Comparison of ENCODE assay signal across 12 cellular contexts in the genomic region with DNA sequence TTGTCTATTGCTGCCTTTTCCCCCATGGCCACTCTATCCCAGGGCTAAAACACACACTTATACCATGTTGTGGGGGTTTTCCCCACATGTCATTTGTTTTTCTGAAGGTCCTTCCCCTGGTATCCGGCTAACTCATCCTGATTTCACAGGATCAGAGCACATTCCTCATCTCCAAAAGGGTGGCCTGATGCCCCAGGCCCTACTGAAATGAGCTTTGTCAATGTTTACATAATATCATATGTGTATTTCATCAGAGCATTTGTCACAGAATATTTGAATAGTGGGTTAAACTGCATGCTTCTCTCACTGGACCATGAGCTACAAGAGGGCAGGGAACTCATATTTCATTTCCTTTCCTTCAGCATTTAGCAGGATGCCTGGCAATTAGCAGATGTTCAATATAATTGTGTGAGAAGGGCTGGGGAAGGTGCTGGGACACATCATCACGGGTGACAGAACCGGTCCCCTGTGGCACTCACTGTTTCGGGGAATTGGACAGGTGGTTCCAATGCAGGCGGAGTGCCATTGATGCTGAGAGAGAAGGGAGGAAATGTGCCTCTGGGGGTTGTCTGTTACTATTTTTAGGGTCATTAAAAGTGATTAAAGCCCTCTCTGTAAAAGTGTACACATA. TPM values are rescaled to one million over a fixed set of nuclear protein-coding genes. Genes with fewer than 3 reads are reported as not detected.
DNase-seq lines count a peak whose midpoint lies in the region; ATAC-seq and TF ChIP-seq lines count a peak whose summit lies in the region.
"Had no signal": no experiment of that assay in that cellular context is flagged by ENCODE, and none has a peak within 500 bp of the region (broad histone marks: within the 10 kb centered on the region; RNA-seq: fewer than 3 reads in every experiment).

No MANE protein-coding gene starts in this region.

- H3K27me3 ChIP-seq in ACC112 (ENCODE audit: insufficient read depth, low read length) (no peaks in the 10 kb centered on the region), uterus (no peaks in the 10 kb centered on the region)
- H3K27me3 ChIP-seq: dorsolateral prefrontal cortex had no signal

- no peak for ATAC-seq in GM18907 (IDR thresholded peaks at IDR 0.05; ENCODE audit: unreplicated experiment)

- TF ChIP-seq POLR2A in uterus (IDR thresholded peaks at IDR 0.05): no peak

- peak; percentile 92 for DNase-seq in HCEC 1CT
- DNase-seq in SK-N-MC (ENCODE audit: low read depth, low spot score): no peak
- DNase-seq in fibroblast of villous mesenchyme (ENCODE audit: low read depth): peak; percentile 85
- DNase-seq in MV-4-11 (lab: John Stamatoyannopoulos, UW): no peak
- DNase-seq in uterus: no peak
- no peak for DNase-seq in NK-92 treated with Interleukin-12 subunit alpha and Interleukin-12 subunit beta, amount 100 ng/mL, for 24 hours (lab: John Stamatoyannopoulos, UW)
- DNase-seq: CD8-positive, alpha-beta memory T cell; dorsolateral prefrontal cortex; NCI-H774 had no signal

- H3K9me3 ChIP-seq in SK-N-MC (ENCODE audit: low read depth, low read length) (no peaks in the 10 kb centered on the region), uterus (no peaks in the 10 kb centered on the region)
- H3K9me3 ChIP-seq: neutrophil had no signal

- H3K27ac ChIP-seq in ACC112 (ENCODE audit: low read depth, low read length) (peak overlapping the region; percentile 88), SK-N-MC (no peak overlapping the region; the same call in 1 of the 2 replicates), uterus (no peak overlapping the region)
- H3K27ac ChIP-seq: dorsolateral prefrontal cortex, neutrophil had no signal

- H2AFZ ChIP-seq in ACC112 (ENCODE audit: low read length, unreplicated experiment): no peak overlapping the region

- H3K4me1 ChIP-seq in ACC112 (ENCODE audit: control insufficient read depth, insufficient read depth, low read length, unreplicated experiment) (peaks cover 46% of the 10 kb centered on the region), uterus (no peaks in the 10 kb centered on the region)

- peaks cover 13% of the 10 kb centered on the region for H3K36me3 ChIP-seq in ACC112 (ENCODE audit: insufficient read depth, low read length)
- H3K36me3 ChIP-seq in SK-N-MC (ENCODE audit: insufficient read depth, low read length): no peaks in the 10 kb centered on the region
- H3K36me3 ChIP-seq in uterus: no peaks in the 10 kb centered on the region
- H3K36me3 ChIP-seq: neutrophil had no signal

- no peak for TF ChIP-seq CTCF in fibroblast of villous mesenchyme (IDR thresholded peaks at IDR 0.05; ENCODE audit: insufficient read depth, low read depth, low read length)
- no peak for TF ChIP-seq CTCF in uterus (IDR thresholded peaks at IDR 0.05)

- H3K9ac ChIP-seq in SK-N-MC (ENCODE audit: insufficient read length): peak overlapping the region; percentile 11

- intact Hi-C loops in uterus (cut with DNase I; ENCODE audit: low total_unique reads): no loop called here

- 0 out of 2 replicates have a peak overlapping the region, but pooled peaks have one; percentile 10 for H3K4me3 ChIP-seq in ACC112 (ENCODE audit: low read depth, low read length)
- 0 out of 2 replicates have a peak overlapping the region, but pooled peaks have one; percentile 4 for H3K4me3 ChIP-seq in SK-N-MC
- no peak overlapping the region for H3K4me3 ChIP-seq in fibroblast of villous mesenchyme (ENCODE audit: low read depth, low read length)
- no peak overlapping the region for H3K4me3 ChIP-seq in uterus
- H3K4me3 ChIP-seq: dorsolateral prefrontal cortex had no signal

- no peaks in the 10 kb centered on the region for H3K79me2 ChIP-seq in ACC112 (ENCODE audit: control insufficient read depth, insufficient read depth, low read length, unreplicated experiment)

RNA-seq across cellular contexts. Expression of gene EMP1, which starts 26.8 kb away (rescaled TPM):
- 52.2 and 75.6 TPM in 2 replicates for total RNA-seq in fibroblast of villous mesenchyme
- 100 to 1,000 TPM in 3 of 4 donors, 10 to 100 TPM in 1; 48.9 to 345 (median 163) TPM for total RNA-seq in uterus

Comparison
In these comparisons a context has a peak if more than half of its experiments do, and no peak if none do; other contexts are left out.
1. H3K4me3 ChIP-seq: peak in ACC112 (single experiment) and SK-N-MC (single experiment); none in fibroblast of villous mesenchyme (single experiment) and uterus (0 of 2).
2. DNase-seq: peak in HCEC 1CT (single experiment) and fibroblast of villous mesenchyme (single experiment); none in SK-N-MC (single experiment), MV-4-11 (single experiment), uterus (0 of 2) and NK-92 treated with Interleukin-12 subunit alpha and Interleukin-12 subunit beta, amount 100 ng/mL, for 24 hours (single experiment).